In the genomic region with DNA sequence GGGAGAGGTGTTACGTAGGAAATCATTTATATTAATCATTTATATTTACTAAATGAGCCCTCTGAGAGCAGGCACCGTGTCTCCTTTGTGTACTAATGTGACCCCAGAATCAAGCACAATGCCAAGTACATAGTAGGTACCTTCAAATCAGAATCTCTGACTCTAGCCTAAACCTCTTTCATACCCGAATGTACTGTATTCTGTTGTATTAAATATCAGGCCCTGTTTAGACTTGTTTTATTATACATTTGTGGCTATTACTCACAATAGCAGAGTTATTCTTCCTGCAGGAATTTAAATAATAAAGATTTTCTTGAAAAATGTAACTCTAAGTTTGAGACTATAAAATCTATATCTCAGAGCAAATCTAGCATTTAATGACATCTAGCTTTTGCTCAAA, we compare ENCODE assay signal across 15 cellular contexts.
DNase-seq lines count a peak whose midpoint lies in the region; ATAC-seq and TF ChIP-seq lines count a peak whose summit lies in the region.
"Had no signal": no experiment of that assay in that cellular context is flagged by ENCODE, and none has a peak within 500 bp of the region (broad histone marks: within the 10 kb centered on the region; RNA-seq: fewer than 3 reads in every experiment).

No MANE protein-coding gene starts in this region.

- POLR2A ChIA-PET in A673 (lab: Charles Lee; ENCODE audit: low non-redundant PET) = no interaction called here

- peak overlapping the region; percentile 5 for H3K9ac ChIP-seq in adipocyte (ENCODE audit: low read length)
- H3K9ac ChIP-seq: BLaER1 had no signal

- no peak for ATAC-seq in GM18909 (IDR thresholded peaks at IDR 0.05; ENCODE audit: poor library complexity, unreplicated experiment)
- ATAC-seq: GM23338 had no signal

- H3K36me3 ChIP-seq in adipocyte (ENCODE audit: control insufficient read depth, insufficient read depth, low read length, severe bottlenecking) (no peaks in the 10 kb centered on the region), A673 (ENCODE audit: insufficient read depth, low read length, poor library complexity, severe bottlenecking) (no peaks in the 10 kb centered on the region)
- H3K36me3 ChIP-seq: BLaER1 had no signal

- CTCF ChIA-PET in A673 (lab: Charles Lee) = no interaction called here

- no peak overlapping the region for H3K27ac ChIP-seq in epithelial cell of prostate
- H3K27ac ChIP-seq in A673 (ENCODE audit: low read depth, low read length, poor library complexity, severe bottlenecking) = no peak overlapping the region
- H3K27ac ChIP-seq: BLaER1, HL-60 had no signal

- no peak for TF ChIP-seq CTCF in A673 (conservative IDR thresholded peaks at IDR 0.05; ENCODE audit: low read depth, low read length)

- H3K4me1 ChIP-seq in adipocyte (ENCODE audit: control insufficient read depth, insufficient read depth, low read length) = peaks cover 31% of the 10 kb centered on the region
- H3K4me1 ChIP-seq in A673 (ENCODE audit: insufficient read depth, low read length, poor library complexity, severe bottlenecking) = no peaks in the 10 kb centered on the region
- H3K4me1 ChIP-seq: BLaER1 had no signal

- H3K4me3 ChIP-seq in adipocyte (ENCODE audit: low read length) (no peak overlapping the region), A673 (ENCODE audit: low read depth, low read length, poor library complexity, severe bottlenecking) (no peak overlapping the region)
- H3K4me3 ChIP-seq: BLaER1, GM23338 had no signal

- intact Hi-C loops in A673 (cut with micrococcal nuclease; ENCODE audit: unreplicated experiment) = no loop called here

- H3K27me3 ChIP-seq in adipocyte (replicated peaks; ENCODE audit: control insufficient read depth, insufficient read depth, low read length) (no peaks in the 10 kb centered on the region), A673 (replicated peaks; ENCODE audit: insufficient read depth, low read depth, low read length, poor library complexity) (no peaks in the 10 kb centered on the region)
- H3K27me3 ChIP-seq: BLaER1 had no signal

- H3K9me3 ChIP-seq in adipocyte (ENCODE audit: control insufficient read depth, low read length) = no peaks in the 10 kb centered on the region
- no peaks in the 10 kb centered on the region for H3K9me3 ChIP-seq in A673 (ENCODE audit: low read depth, low read length, poor library complexity, severe bottlenecking)
- H3K9me3 ChIP-seq: BLaER1 had no signal

- DNase-seq in HPDE6-E6E7 (ENCODE audit: extremely low spot score) = peak; percentile 15
- no peak for DNase-seq in adipocyte (ENCODE audit: low read depth)
- peak; percentile 10 for DNase-seq in epithelial cell of prostate (ENCODE audit: low read depth, low spot score)
- DNase-seq in NCI-H69 (lab: John Stamatoyannopoulos, UW) = no peak
- DNase-seq in iPS-NIHi7 (ENCODE audit: extremely low spot score) = no peak
- no peak for DNase-seq in A673 (ENCODE audit: low spot score)
- DNase-seq: CD4-positive, alpha-beta memory T cell; DMS79 treated with DMSO at 0.1 percent for 48 hours; HCEC 1CT; IMR-90; KBM-7 had no signal

- BruUV-seq in A673 (replicated peaks; lab: Mats Ljungman, UMichigan) = no TSS peak

Comparison
In these comparisons a context has a peak if more than half of its experiments do, and no peak if none do; other contexts are left out.
1. DNase-seq: peak in HPDE6-E6E7 (single experiment) and epithelial cell of prostate (single experiment); none in adipocyte (single experiment), NCI-H69 (single experiment), iPS-NIHi7 (single experiment) and A673 (single experiment).